19 cellular contexts compared by ENCODE assay signal in the genomic region with DNA sequence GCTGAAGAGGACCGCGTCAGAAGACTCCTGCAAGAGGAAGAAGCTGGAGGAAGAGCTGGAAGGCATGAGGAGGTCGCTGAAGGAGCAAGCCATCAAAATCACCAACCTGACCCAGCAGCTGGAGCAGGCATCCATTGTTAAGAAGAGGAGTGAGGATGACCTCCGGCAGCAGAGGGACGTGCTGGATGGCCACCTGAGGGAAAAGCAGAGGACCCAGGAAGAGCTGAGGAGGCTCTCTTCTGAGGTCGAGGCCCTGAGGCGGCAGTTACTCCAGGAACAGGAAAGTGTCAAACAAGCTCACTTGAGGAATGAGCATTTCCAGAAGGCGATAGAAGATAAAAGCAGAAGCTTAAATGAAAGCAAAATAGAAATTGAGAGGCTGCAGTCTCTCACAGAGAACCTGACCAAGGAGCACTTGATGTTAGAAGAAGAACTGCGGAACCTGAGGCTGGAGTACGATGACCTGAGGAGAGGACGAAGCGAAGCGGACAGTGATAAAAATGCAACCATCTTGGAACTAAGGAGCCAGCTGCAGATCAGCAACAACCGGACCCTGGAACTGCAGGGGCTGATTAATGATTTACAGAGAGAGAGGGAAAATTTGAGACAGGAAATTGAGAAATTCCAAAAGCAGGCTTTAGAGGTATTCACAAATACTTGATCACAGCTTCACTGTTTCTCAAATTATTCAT. TPM values are rescaled to one million over a fixed set of nuclear protein-coding genes. Genes with fewer than 3 reads are reported as not detected.
"Had no signal": no experiment of that assay in that cellular context is flagged by ENCODE, and none has a peak within 500 bp of the region (broad histone marks: within the 10 kb centered on the region; RNA-seq: fewer than 3 reads in every experiment).

No MANE protein-coding gene starts in this region.

- H3K4me3 ChIP-seq: body of pancreas, colonic mucosa, ovary, thyroid gland had no signal

- H3K36me3 ChIP-seq: colonic mucosa, ovary had no signal

- H3K4me1 ChIP-seq: body of pancreas, colonic mucosa, foreskin keratinocyte, thyroid gland had no signal

- H3K27me3 ChIP-seq: body of pancreas, colonic mucosa, foreskin keratinocyte, ovary, thyroid gland had no signal

- H3K9me3 ChIP-seq: body of pancreas, colonic mucosa, ovary, thyroid gland had no signal

- DNase-seq: activated B cell treated with CpG ODN at 0.5 μM for 24 hours; activated CD4-positive, alpha-beta T cell treated with anti-CD3 and anti-CD28 coated beads, Interleukin-2, amount 10 ng/mL, durations not matched to agents 24 days and 14 days; activated CD8-positive, alpha-beta memory T cell treated with anti-CD3 and anti-CD28 coated beads, Interleukin-2, amount 50 U/mL, for 48 hours; activated CD8-positive, alpha-beta T cell treated with anti-CD3 and anti-CD28 coated beads, Interleukin-2, amount 10 ng/mL, durations not matched to agents 7 days and 5 days; activated naive CD8-positive, alpha-beta T cell treated with anti-CD3 and anti-CD28 coated beads for 36 hours; amygdala; body of pancreas; central memory CD4-positive, alpha-beta T cell; colonic mucosa; foreskin keratinocyte; immature natural killer cell; mammary epithelial cell; naive B cell; ovary; stimulated activated CD4-positive, alpha-beta T cell treated with anti-CD3 and anti-CD28 coated beads, Interleukin-2, amount 100 ng/mL, for 48 hours; thyroid gland had no signal

- ATAC-seq: activated CD8-positive, alpha-beta T cell treated with anti-CD3 and anti-CD28 coated beads, Interleukin-2, amount 10 ng/mL, durations not matched to agents 7 days and 5 days; body of pancreas; foreskin keratinocyte; stimulated activated memory B cell treated with anti-CD40 and anti-IgM and Interleukin-4, amounts not matched to agents 10 μg/mL and 1 μg/mL and 100 μg/mL, for 72 hours had no signal

- H3K27ac ChIP-seq: body of pancreas, colonic mucosa, foreskin keratinocyte, ovary, thyroid gland had no signal

RNA-seq across cellular contexts. Expression of a gene that starts 39.6 kb away (rescaled TPM):
- total RNA-seq: activated CD4-positive, alpha-beta T cell treated with anti-CD3 and anti-CD28 coated beads, Interleukin-2, amount 10 ng/mL, durations not matched to agents 24 days and 14 days; activated T-helper 1 cell treated with anti-CD3 and anti-CD28 coated beads, Interleukin-12 subunit alpha, Interleukin-12 subunit beta, Interleukin-2, Interleukin-4 antibody, amounts not matched to agents 30 ng/mL and 10 ng/mL and 1 ng/mL, durations not matched to agents 14 hours and 24 hours and 36 hours; T-helper 2 cell treated with Interferon-gamma antibody and Interleukin-4, amounts not matched to agents 100 ng/mL and 5 ng/mL, for 36 hours had no signal
- polyA plus RNA-seq: immature natural killer cell had no signal
